Comparison of ENCODE assay signal across 8 cellular contexts in the genomic region with DNA sequence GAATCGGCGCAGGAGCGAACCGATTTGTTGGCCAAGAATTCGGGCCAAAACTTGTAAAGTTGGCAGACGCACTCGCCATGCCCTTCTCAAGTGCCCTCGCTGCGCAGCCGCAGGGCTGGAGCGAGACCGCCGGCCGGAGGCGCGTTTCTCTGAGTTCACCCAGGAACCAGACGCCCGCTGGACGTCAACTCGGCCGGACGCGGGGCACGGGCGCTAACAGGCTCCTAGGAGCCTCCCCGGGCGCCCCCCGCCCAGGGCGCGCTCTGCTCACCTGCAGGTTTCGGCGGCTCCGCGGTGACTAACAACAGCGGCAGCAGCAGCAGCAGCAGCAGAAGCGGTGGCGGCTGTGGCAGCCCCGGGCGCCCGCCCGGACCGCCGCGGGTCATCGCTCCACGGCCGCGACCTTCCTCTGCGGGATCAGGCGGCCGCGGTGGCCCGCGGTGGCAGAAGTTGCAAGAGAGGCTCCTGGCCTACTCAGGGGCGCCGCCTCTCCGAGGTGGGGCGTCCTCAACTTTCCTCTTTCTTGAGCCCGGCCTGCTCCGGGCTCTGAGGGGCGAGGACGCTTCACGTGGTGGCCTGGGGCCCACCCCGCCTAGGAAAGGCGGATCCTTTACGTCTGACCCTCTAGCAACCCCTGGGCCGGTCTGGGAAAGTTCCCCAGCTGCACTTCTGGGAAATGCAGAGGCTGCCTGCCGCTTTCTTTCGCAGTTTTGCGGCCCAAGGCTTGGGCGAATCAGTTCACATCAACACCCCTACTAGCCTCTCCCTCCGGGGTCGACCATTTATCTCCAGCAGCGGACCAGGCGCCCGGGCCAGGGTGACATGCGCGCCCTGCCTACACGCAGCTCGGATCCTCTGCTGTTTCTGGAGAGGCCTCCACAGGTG. TPM values are rescaled to one million over a fixed set of nuclear protein-coding genes. Genes with fewer than 3 reads are reported as not detected.
DNase-seq lines count a peak whose midpoint lies in the region; ATAC-seq and TF ChIP-seq lines count a peak whose summit lies in the region.

A gene with protein sequence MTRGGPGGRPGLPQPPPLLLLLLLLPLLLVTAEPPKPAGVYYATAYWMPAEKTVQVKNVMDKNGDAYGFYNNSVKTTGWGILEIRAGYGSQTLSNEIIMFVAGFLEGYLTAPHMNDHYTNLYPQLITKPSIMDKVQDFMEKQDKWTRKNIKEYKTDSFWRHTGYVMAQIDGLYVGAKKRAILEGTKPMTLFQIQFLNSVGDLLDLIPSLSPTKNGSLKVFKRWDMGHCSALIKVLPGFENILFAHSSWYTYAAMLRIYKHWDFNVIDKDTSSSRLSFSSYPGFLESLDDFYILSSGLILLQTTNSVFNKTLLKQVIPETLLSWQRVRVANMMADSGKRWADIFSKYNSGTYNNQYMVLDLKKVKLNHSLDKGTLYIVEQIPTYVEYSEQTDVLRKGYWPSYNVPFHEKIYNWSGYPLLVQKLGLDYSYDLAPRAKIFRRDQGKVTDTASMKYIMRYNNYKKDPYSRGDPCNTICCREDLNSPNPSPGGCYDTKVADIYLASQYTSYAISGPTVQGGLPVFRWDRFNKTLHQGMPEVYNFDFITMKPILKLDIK (minus strand): TSS at position 573 of the 885 bp plus-strand sequence. CDS start 187 bp downstream, at position 386.

- DNase-seq in DMS79 (lab: John Stamatoyannopoulos, UW): peak; percentile 36
- DNase-seq in Panc1 (ENCODE audit: low read depth, low spot score): peak; percentile 10
- DNase-seq in epithelial cell of proximal tubule (ENCODE audit: low read depth): no peak
- DNase-seq in suprapubic skin (ENCODE audit: low spot score in 2 of 2): peak; percentile 71 to 89
- DNase-seq in activated CD4-positive, alpha-beta T cell treated with anti-CD3 and anti-CD28 coated beads for 1 hour: no peak

- H3K9me3 ChIP-seq in Panc1 (ENCODE audit: control insufficient read depth, insufficient read depth, low read depth, low read length): no peaks in the 10 kb centered on the region
- H3K9me3 ChIP-seq in mesodermal cell (ENCODE audit: control insufficient read depth, low read length): no peaks in the 10 kb centered on the region
- no peaks in the 10 kb centered on the region for H3K9me3 ChIP-seq in suprapubic skin

- no peak for TF ChIP-seq CTCF in Panc1 (IDR thresholded peaks at IDR 0.05)
- TF ChIP-seq CTCF in epithelial cell of proximal tubule (conservative IDR thresholded peaks at IDR 0.05; ENCODE audit: low read depth, low read length): no peak
- TF ChIP-seq CTCF in suprapubic skin (IDR thresholded peaks at IDR 0.05): no peak

- H3K27me3 ChIP-seq in Panc1 (ENCODE audit: control insufficient read depth, insufficient read depth, low read length) (no peaks in the 10 kb centered on the region), suprapubic skin (no peaks in the 10 kb centered on the region)

- peak; percentile 64 for ATAC-seq in GM21367 (IDR thresholded peaks at IDR 0.05; ENCODE audit: unreplicated experiment)
- ATAC-seq in Panc1: peak; percentile 90
- no peak for ATAC-seq in HG03159 (IDR thresholded peaks at IDR 0.05; ENCODE audit: unreplicated experiment)

- no peak for TF ChIP-seq POLR2A in suprapubic skin (IDR thresholded peaks at IDR 0.05)

- in situ Hi-C loops in Panc1 (cut with HindIII; ENCODE audit: low pct_unique_long_range_greater_than_20kb, low sequenced_read_pairs): no loop called here

- H3K4me1 ChIP-seq in Panc1 (ENCODE audit: control insufficient read depth, insufficient read depth, low read length): no peaks in the 10 kb centered on the region; the same call in 1 of the 2 replicates
- no peaks in the 10 kb centered on the region for H3K4me1 ChIP-seq in mesodermal cell (ENCODE audit: control insufficient read depth, insufficient read depth, low read length, poor library complexity, severe bottlenecking)
- peaks cover 23% of the 10 kb centered on the region for H3K4me1 ChIP-seq in suprapubic skin

- 12 to 13% methylated on average over 72 to 80 of the region's 80 CpGs for WGBS in mesodermal cell (ENCODE audit: insufficient coverage in 2 of 2), 2 experiments
- WGBS in suprapubic skin: 11% methylated on average over 42 of the region's 80 CpGs

- intact Hi-C loops in Panc1 (cut with micrococcal nuclease; ENCODE audit: unreplicated experiment): no loop called here

- H3K36me3 ChIP-seq in Panc1 (ENCODE audit: control insufficient read depth, insufficient read depth, low read length): no peaks in the 10 kb centered on the region
- no peaks in the 10 kb centered on the region for H3K36me3 ChIP-seq in mesodermal cell (ENCODE audit: control insufficient read depth, insufficient read depth, low read length)
- H3K36me3 ChIP-seq in suprapubic skin: no peaks in the 10 kb centered on the region

- H3K27ac ChIP-seq in Panc1 (ENCODE audit: low read length) (peak within 1 kb of the TSS; percentile 93), mesodermal cell (ENCODE audit: low read depth, low read length, severe bottlenecking) (no peak within 1 kb of the TSS), suprapubic skin (peak within 1 kb of the TSS; percentile 85)

- BruUV-seq in Panc1 (replicated peaks; lab: Mats Ljungman, UMichigan): no TSS peak

- CTCF ChIA-PET in Panc1 (lab: Charles Lee): no interaction called here

- H3K4me3 ChIP-seq in Panc1 (ENCODE audit: low read depth in 2 of 2, low read length in 2 of 2) (peak within 1 kb of the TSS; percentile 63 to 89), epithelial cell of proximal tubule (ENCODE audit: low read depth, low read length) (peak within 1 kb of the TSS; percentile 63), mesodermal cell (ENCODE audit: extremely low read depth, insufficient read depth, low read length, poor library complexity, severe bottlenecking) (peak within 1 kb of the TSS; percentile 37), suprapubic skin (peak within 1 kb of the TSS; percentile 75)

- POLR2A ChIA-PET in Panc1 (lab: Charles Lee): no interaction called here

- no peak for TF ChIP-seq EP300 in suprapubic skin (IDR thresholded peaks at IDR 0.05)

RNA-seq across cellular contexts. Expression of the gene that starts here (rescaled TPM):
- total RNA-seq in Panc1 (2021; ENCODE audit: unreplicated experiment): 37.8 TPM
- polyA plus RNA-seq in Panc1 (2012; ENCODE audit: insufficient read length): 30.0 TPM
- total RNA-seq in epithelial cell of proximal tubule: 12.4 and 14.2 TPM in 2 replicates
- 4.8 TPM for polyA plus RNA-seq in mesodermal cell (2013, experiment 1 of 2)
- 5.2 TPM for polyA plus RNA-seq in mesodermal cell (2013, experiment 2 of 2)
- 10 to 100 TPM; 10.6 to 22.0 (median 18.1) TPM for total RNA-seq in suprapubic skin

Comparison
In these comparisons a context has a peak if more than half of its experiments do, and no peak if none do; other contexts are left out.
1. DNase-seq: peak in DMS79 (single experiment), Panc1 (single experiment) and suprapubic skin (2 of 2); none in epithelial cell of proximal tubule (single experiment) and activated CD4-positive, alpha-beta T cell treated with anti-CD3 and anti-CD28 coated beads for 1 hour (single experiment).
2. Peak in every context shown above with its lines, with median percentiles within 50 percentile points of each other: H3K4me3 ChIP-seq.